In the genomic region with DNA sequence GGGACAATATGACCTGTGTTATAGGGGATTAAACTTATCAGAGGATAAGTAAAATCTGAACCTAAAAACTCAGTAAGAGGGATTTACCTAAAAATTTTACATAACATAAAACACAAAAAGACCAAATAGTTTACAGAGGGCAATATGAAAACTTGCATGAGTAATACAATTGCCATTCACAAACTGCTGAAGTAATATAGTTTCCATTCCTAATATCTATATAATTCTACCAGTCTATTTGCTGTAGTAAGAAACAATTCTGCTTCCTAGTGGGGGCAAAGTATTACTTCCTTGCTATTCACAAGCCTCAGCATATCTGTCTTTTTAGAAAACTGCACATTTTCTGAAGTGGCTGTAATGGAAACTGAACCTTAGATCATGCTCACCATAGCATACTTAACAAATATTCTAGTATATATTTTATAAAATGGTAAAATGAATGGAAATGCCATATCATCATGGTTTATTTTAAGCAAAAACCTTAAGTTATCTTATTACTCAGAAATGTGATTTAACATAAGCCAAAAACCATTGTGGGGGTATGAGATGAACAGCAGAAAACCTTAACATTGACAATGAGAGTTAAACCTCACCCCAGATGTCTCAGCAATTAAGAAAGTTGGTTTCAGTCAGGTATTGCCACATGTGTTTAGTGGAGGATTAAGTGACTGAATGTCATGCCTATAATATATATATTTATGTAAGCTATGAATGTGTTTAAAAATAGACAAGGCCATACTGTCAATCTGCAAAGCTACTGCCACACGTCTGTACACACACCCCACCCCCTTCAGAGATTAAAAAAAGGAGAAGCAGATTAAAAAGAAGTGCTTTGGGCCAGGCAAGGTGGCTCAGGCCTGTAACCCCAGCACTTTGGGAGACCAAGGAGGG, we compare ENCODE assay signal across 9 cellular contexts.
DNase-seq lines count a peak whose midpoint lies in the region; ATAC-seq and TF ChIP-seq lines count a peak whose summit lies in the region.
"Had no signal": no experiment of that assay in that cellular context is flagged by ENCODE, and none has a peak within 500 bp of the region (broad histone marks: within the 10 kb centered on the region; RNA-seq: fewer than 3 reads in every experiment).

No MANE protein-coding gene starts in this region.

- WGBS in prostate gland = 59% methylated on average over 1 of the region's 1 CpG

- no peak overlapping the region for H3K4me3 Mint-ChIP-seq in activated CD8-positive, alpha-beta T cell treated with anti-CD3 and anti-CD28 coated beads for 36 hours
- H3K4me3 Mint-ChIP-seq in activated CD8-positive, alpha-beta T cell treated with anti-CD3 and anti-CD28 coated beads, Interleukin-2, amount 10 ng/mL, durations not matched to agents 7 days and 5 days = no peak overlapping the region

- intact Hi-C loops in activated CD8-positive, alpha-beta T cell treated with anti-CD3 and anti-CD28 coated beads for 36 hours (cut with micrococcal nuclease) = no loop called here
- intact Hi-C loops in prostate gland (cut with DNase I) (no loop called here), cardiac septum (cut with DNase I) (no loop called here)

- H3K36me3 ChIP-seq in prostate gland = no peaks in the 10 kb centered on the region

- H3K9me3 Mint-ChIP-seq in activated CD8-positive, alpha-beta T cell treated with anti-CD3 and anti-CD28 coated beads for 36 hours = no peaks in the 10 kb centered on the region
- no peaks in the 10 kb centered on the region for H3K9me3 Mint-ChIP-seq in activated CD8-positive, alpha-beta T cell treated with anti-CD3 and anti-CD28 coated beads, Interleukin-2, amount 10 ng/mL, durations not matched to agents 7 days and 5 days (ENCODE audit: insufficient read depth)

- CTCF ChIA-PET in activated CD8-positive, alpha-beta T cell treated with anti-CD3 and anti-CD28 coated beads for 36 hours (lab: Charles Lee) = no interaction called here
- CTCF ChIA-PET in activated CD8-positive, alpha-beta T cell treated with anti-CD3 and anti-CD28 coated beads, Interleukin-2, amount 10 ng/mL, durations not matched to agents 7 days and 5 days (lab: Charles Lee) = no interaction called here

- TF ChIP-seq POLR2A in prostate gland (IDR thresholded peaks at IDR 0.05) = no peak

- peak overlapping the region; percentile 10 to 77 for H3K27ac ChIP-seq in prostate gland
- H3K27ac ChIP-seq: tibial nerve had no signal

- peaks cover 21% of the 10 kb centered on the region for H3K4me1 Mint-ChIP-seq in activated CD8-positive, alpha-beta T cell treated with anti-CD3 and anti-CD28 coated beads for 36 hours (ENCODE audit: low read depth)
- H3K4me1 Mint-ChIP-seq in activated CD8-positive, alpha-beta T cell treated with anti-CD3 and anti-CD28 coated beads, Interleukin-2, amount 10 ng/mL, durations not matched to agents 7 days and 5 days (ENCODE audit: low read depth) = no peaks in the 10 kb centered on the region

- POLR2A ChIA-PET in activated CD8-positive, alpha-beta T cell treated with anti-CD3 and anti-CD28 coated beads for 36 hours (lab: Charles Lee) = no interaction called here
- POLR2A ChIA-PET in activated CD8-positive, alpha-beta T cell treated with anti-CD3 and anti-CD28 coated beads, Interleukin-2, amount 10 ng/mL, durations not matched to agents 7 days and 5 days (lab: Charles Lee) = interaction anchor here (0.6 kb wide), 1 partner anchor 56 kb away, joined by 3 read pairs; no protein-coding TSS in a partner anchor

- no peak overlapping the region for H3K27ac Mint-ChIP-seq in activated CD8-positive, alpha-beta T cell treated with anti-CD3 and anti-CD28 coated beads for 36 hours
- no peak overlapping the region for H3K27ac Mint-ChIP-seq in activated CD8-positive, alpha-beta T cell treated with anti-CD3 and anti-CD28 coated beads, Interleukin-2, amount 10 ng/mL, durations not matched to agents 7 days and 5 days

- no peaks in the 10 kb centered on the region for H3K27me3 ChIP-seq in prostate gland (replicated peaks; ENCODE audit: insufficient read depth)
- H3K27me3 ChIP-seq: tibial nerve had no signal

- no peak for DNase-seq in activated CD8-positive, alpha-beta T cell treated with anti-CD3 and anti-CD28 coated beads for 36 hours
- no peak for DNase-seq in activated CD8-positive, alpha-beta T cell treated with anti-CD3 and anti-CD28 coated beads, Interleukin-2, amount 10 ng/mL, durations not matched to agents 7 days and 5 days
- DNase-seq in NCI-H82 (lab: John Stamatoyannopoulos, UW) (peak; percentile 87), prostate gland (ENCODE audit: low spot score) (no peak), NCI-H187 (lab: John Stamatoyannopoulos, UW) (no peak), SKM-1 (lab: John Stamatoyannopoulos, UW; ENCODE audit: unreplicated experiment) (no peak), cardiac septum (ENCODE audit: low spot score) (no peak)

- no peaks in the 10 kb centered on the region for H3K27me3 Mint-ChIP-seq in activated CD8-positive, alpha-beta T cell treated with anti-CD3 and anti-CD28 coated beads for 36 hours
- no peaks in the 10 kb centered on the region for H3K27me3 Mint-ChIP-seq in activated CD8-positive, alpha-beta T cell treated with anti-CD3 and anti-CD28 coated beads, Interleukin-2, amount 10 ng/mL, durations not matched to agents 7 days and 5 days (ENCODE audit: low read depth)

- H3K4me3 ChIP-seq in prostate gland = no peak overlapping the region
- H3K4me3 ChIP-seq: tibial nerve had no signal

- H3K9me3 ChIP-seq in prostate gland = no peaks in the 10 kb centered on the region
- H3K9me3 ChIP-seq: tibial nerve had no signal

- H3K4me1 ChIP-seq in prostate gland (replicated peaks) = peaks cover 15% of the 10 kb centered on the region
- H3K4me1 ChIP-seq: tibial nerve had no signal

- H3K36me3 Mint-ChIP-seq in activated CD8-positive, alpha-beta T cell treated with anti-CD3 and anti-CD28 coated beads for 36 hours (ENCODE audit: low read depth) = peaks cover 6% of the 10 kb centered on the region
- no peaks in the 10 kb centered on the region for H3K36me3 Mint-ChIP-seq in activated CD8-positive, alpha-beta T cell treated with anti-CD3 and anti-CD28 coated beads, Interleukin-2, amount 10 ng/mL, durations not matched to agents 7 days and 5 days (ENCODE audit: low read depth)

- ATAC-seq in activated CD8-positive, alpha-beta T cell treated with anti-CD3 and anti-CD28 coated beads for 36 hours = peak; percentile 68
- no peak for ATAC-seq in activated CD8-positive, alpha-beta T cell treated with anti-CD3 and anti-CD28 coated beads, Interleukin-2, amount 10 ng/mL, durations not matched to agents 7 days and 5 days
- ATAC-seq in HG02623 (IDR thresholded peaks at IDR 0.05; ENCODE audit: unreplicated experiment) = peak; percentile 50

- TF ChIP-seq CTCF in activated CD8-positive, alpha-beta T cell treated with anti-CD3 and anti-CD28 coated beads for 36 hours (IDR thresholded peaks at IDR 0.05) = no peak
- TF ChIP-seq CTCF in prostate gland (IDR thresholded peaks at IDR 0.05) = no peak
